Comparison of ENCODE assay signal across 22 cellular contexts in genomic region chr3:98799479-98799878, GRCh38. TPM values are rescaled to one million over a fixed set of nuclear protein-coding genes. Genes with fewer than 3 reads are reported as not detected.
DNase-seq lines count a peak whose midpoint lies in the region; ATAC-seq and TF ChIP-seq lines count a peak whose summit lies in the region.
"Had no signal": no experiment of that assay in that cellular context is flagged by ENCODE, and none has a peak within 500 bp of the region (broad histone marks: within the 10 kb centered on the region; RNA-seq: fewer than 3 reads in every experiment).

No MANE protein-coding gene starts in this region.

- H3K9me3 ChIP-seq in cardiac muscle cell (ENCODE audit: low read depth) (no peaks in the 10 kb centered on the region), left ventricle myocardium inferior (replicated peaks) (no peaks in the 10 kb centered on the region), SK-N-SH (no peaks in the 10 kb centered on the region)

- H3K36me3 ChIP-seq in cardiac muscle cell (peaks cover 25% of the 10 kb centered on the region), left ventricle myocardium inferior (peaks cover 39% of the 10 kb centered on the region), SK-N-SH (replicated peaks in 1 of 2; ENCODE audit: control insufficient read depth in 1 of 2, insufficient read depth in 2 of 2, low read length in 1 of 2) (peaks cover 64 to 77% of the 10 kb centered on the region in 2 experiments)

- peaks cover 51% of the 10 kb centered on the region for H4K20me1 ChIP-seq in SK-N-SH (ENCODE audit: insufficient read depth)

- no peak for TF ChIP-seq EP300 in SK-N-SH (IDR thresholded peaks at IDR 0.05; ENCODE audit: borderline replicate concordance in 1 of 2, low read depth in 1 of 2, low read length in 1 of 2)

- no peak for TF ChIP-seq CTCF in cardiac muscle cell (IDR thresholded peaks at IDR 0.05; ENCODE audit: low read depth, low read length)
- TF ChIP-seq CTCF in left ventricle myocardium inferior (IDR thresholded peaks at IDR 0.05; ENCODE audit: borderline replicate concordance), result no peak
- no peak for TF ChIP-seq CTCF in SK-N-SH (IDR thresholded peaks at IDR 0.05)
- TF ChIP-seq CTCF in foreskin keratinocyte (conservative IDR thresholded peaks at IDR 0.05), result no peak

- POLR2A ChIA-PET in SK-N-SH (lab: Yijun Ruan, JAX), result no interaction called here

- no peaks in the 10 kb centered on the region for H3K9me2 ChIP-seq in SK-N-SH

- H3K27me3 ChIP-seq in cardiac muscle cell, result no peaks in the 10 kb centered on the region
- H3K27me3 ChIP-seq in left ventricle myocardium inferior (ENCODE audit: low read depth), result no peaks in the 10 kb centered on the region
- H3K27me3 ChIP-seq in SK-N-SH (ENCODE audit: insufficient read depth), result no peaks in the 10 kb centered on the region
- H3K27me3 ChIP-seq in foreskin keratinocyte, result no peaks in the 10 kb centered on the region

- CTCF ChIA-PET in SK-N-SH (lab: Yijun Ruan, JAX), result interaction anchor here (1.2 to 2.3 kb wide), 6 partner anchors 18 to 198 kb away, joined by 3 to 27 read pairs (median 6); no protein-coding TSS in a partner anchor

- H3K4me1 ChIP-seq in cardiac muscle cell (ENCODE audit: low read depth), result no peaks in the 10 kb centered on the region
- H3K4me1 ChIP-seq in left ventricle myocardium inferior, result no peaks in the 10 kb centered on the region
- peaks cover 0 to 9% of the 10 kb centered on the region in 2 experiments; a peak in 2 of 4 replicates for H3K4me1 ChIP-seq in SK-N-SH (ENCODE audit: control insufficient read depth in 1 of 2, insufficient read depth in 2 of 2, low read depth in 1 of 2, low read length in 1 of 2)
- H3K4me1 ChIP-seq in foreskin keratinocyte, result peaks cover 33% of the 10 kb centered on the region

- H3K4me2 ChIP-seq in SK-N-SH, result no peak overlapping the region

- intact Hi-C loops in left ventricle myocardium inferior (cut with micrococcal nuclease), result loop anchor here (5.0 kb wide), 1 partner anchor 197 kb away; no protein-coding TSS in a partner anchor

- H3K79me2 ChIP-seq in SK-N-SH (ENCODE audit: insufficient read depth), result no peaks in the 10 kb centered on the region; the same call in 1 of the 2 replicates

- 84% methylated on average over 3 of the region's 3 CpGs for WGBS in SK-N-SH (ENCODE audit: low lambda C conversion rate)

- H2AFZ ChIP-seq in SK-N-SH (ENCODE audit: low read depth), result no peak overlapping the region

- no peak for DNase-seq in cardiac muscle cell (ENCODE audit: low read depth in 1 of 2, low spot score in 1 of 2)
- DNase-seq in left ventricle myocardium inferior, result no peak
- DNase-seq in SK-N-SH, result no peak
- no peak for DNase-seq in foreskin keratinocyte
- no peak for DNase-seq in NK-92 treated with Interleukin-12 subunit alpha and Interleukin-12 subunit beta, amount 100 ng/mL, for 24 hours (lab: John Stamatoyannopoulos, UW)
- no peak for DNase-seq in NCI-H526 (lab: John Stamatoyannopoulos, UW)
- DNase-seq: Calu3; CD8-positive, alpha-beta memory T cell; GOT3; HCEC 1CT; Karpas-422; NCI-H1694; NCI-H2081; NCI-H2171; NCI-H345; NCI-H524 treated with DMSO at 0.1 percent for 48 hours; PC-3; SHP77 treated with DMSO at 0.1 percent for 48 hours had no signal

- TF ChIP-seq RAD21 in SK-N-SH (IDR thresholded peaks at IDR 0.05; ENCODE audit: low read length), result no peak

- no peak overlapping the region for H3K9ac ChIP-seq in SK-N-SH

- H3K4me3 ChIP-seq in cardiac muscle cell (no peak overlapping the region), left ventricle myocardium inferior (no peak overlapping the region), SK-N-SH (ENCODE audit: low read depth in 2 of 2, low read length in 1 of 2) (no peak overlapping the region)
- H3K4me3 ChIP-seq: SK-N-MC had no signal

- peak overlapping the region; percentile 35 for H3K27ac ChIP-seq in cardiac muscle cell
- no peak overlapping the region for H3K27ac ChIP-seq in left ventricle myocardium inferior (replicated peaks)
- peak overlapping the region; percentile 40 to 50; a peak in 2 of 4 replicates for H3K27ac ChIP-seq in SK-N-SH (ENCODE audit: low read depth in 2 of 2, low read length in 1 of 2)
- H3K27ac ChIP-seq in foreskin keratinocyte, result peak overlapping the region; percentile 3
- H3K27ac ChIP-seq: C4-2B, SK-N-MC had no signal

- H3F3A ChIP-seq in SK-N-SH (replicated peaks; ENCODE audit: insufficient read depth), result peaks cover 71% of the 10 kb centered on the region

- ATAC-seq in foreskin keratinocyte (peak; percentile 54), HG03135 (IDR thresholded peaks at IDR 0.05; ENCODE audit: unreplicated experiment) (no peak), GM18502 (IDR thresholded peaks at IDR 0.05; ENCODE audit: poor library complexity, unreplicated experiment) (no peak)

TF ChIP-seq in SK-N-SH, 30 proteins besides CTCF, POLR2A, EP300 and RAD21 (continues in another document):
- no peak for TF ChIP-seq REST (IDR thresholded peaks at IDR 0.05; ENCODE audit: low read depth, low read length)
- no peak for TF ChIP-seq RFX5 (IDR thresholded peaks at IDR 0.05; ENCODE audit: low read length)
- no peak for TF ChIP-seq MXI1 (IDR thresholded peaks at IDR 0.05; ENCODE audit: low read depth, low read length)
- TF ChIP-seq SIN3A (IDR thresholded peaks at IDR 0.05; ENCODE audit: borderline replicate concordance, low read depth, low read length), result no peak
- TF ChIP-seq MAX (IDR thresholded peaks at IDR 0.05; ENCODE audit: low read depth), result no peak
- no peak for TF ChIP-seq ZBTB33 (IDR thresholded peaks at IDR 0.05; ENCODE audit: borderline replicate concordance, low read depth)
- TF ChIP-seq USF1 (IDR thresholded peaks at IDR 0.05; ENCODE audit: borderline replicate concordance, low read depth), result no peak
- TF ChIP-seq TEAD4 (IDR thresholded peaks at IDR 0.05; ENCODE audit: borderline replicate concordance, insufficient read depth), result no peak
- no peak for TF ChIP-seq CHD2 (IDR thresholded peaks at IDR 0.05; ENCODE audit: low read length, partially characterized antibody)
- TF ChIP-seq GATA2 (CRISPR knock-in tag; IDR thresholded peaks at IDR 0.05), result no peak
- no peak for TF ChIP-seq RCOR1 (IDR thresholded peaks at IDR 0.05; ENCODE audit: low read length)
- TF ChIP-seq RXRA (IDR thresholded peaks at IDR 0.05; ENCODE audit: borderline replicate concordance, low read depth), result no peak

RNA-seq across cellular contexts. Expression of gene ST3GAL6, which starts 36.3 kb away (rescaled TPM):
- total RNA-seq in cardiac muscle cell (36.0 and 41.1 TPM in 2 replicates), left ventricle myocardium inferior (52.5 TPM), foreskin keratinocyte (1.4 and 2.1 TPM in 2 replicates)
- polyA plus RNA-seq in cardiac muscle cell (41.7 and 53.6 TPM in 2 replicates), SK-N-SH (2012; rRNA removed) (16.3 and 17.9 TPM in 2 replicates), foreskin keratinocyte (0.99 and 1.3 TPM in 2 replicates)
- 19.4 and 22.4 TPM in 2 replicates for polyA plus RNA-seq in SK-N-SH (2012; cell fraction: cytosol; rRNA removed)
- polyA plus RNA-seq in SK-N-SH (2012; cell fraction: nucleus; rRNA removed), result 15.9 and 33.7 TPM in 2 replicates
- polyA plus RNA-seq: CD8-positive, alpha-beta memory T cell had no signal

Comparison
In these comparisons a context has a peak if more than half of its experiments do, and no peak if none do; other contexts are left out.
1. RNA of gene ST3GAL6, which starts 36.3 kb away (total RNA-seq): 52.5 TPM in left ventricle myocardium inferior (single experiment) and 36.0 to 41.1 TPM in cardiac muscle cell; 1.4 to 2.1 TPM in foreskin keratinocyte; every median in the first group is over 10 times any median in the second.